ENCODE assay signal across 1 cellular context in genomic region chr15:76376816-76377215, GRCh38.
TF ChIP-seq lines count a peak whose summit lies in the region.

No MANE protein-coding gene starts in this region.

TF ChIP-seq in HepG2, 621 proteins besides CTCF, POLR2A, EP300 and RAD21 (continued from another document):
- TF ChIP-seq, protein P1, sequence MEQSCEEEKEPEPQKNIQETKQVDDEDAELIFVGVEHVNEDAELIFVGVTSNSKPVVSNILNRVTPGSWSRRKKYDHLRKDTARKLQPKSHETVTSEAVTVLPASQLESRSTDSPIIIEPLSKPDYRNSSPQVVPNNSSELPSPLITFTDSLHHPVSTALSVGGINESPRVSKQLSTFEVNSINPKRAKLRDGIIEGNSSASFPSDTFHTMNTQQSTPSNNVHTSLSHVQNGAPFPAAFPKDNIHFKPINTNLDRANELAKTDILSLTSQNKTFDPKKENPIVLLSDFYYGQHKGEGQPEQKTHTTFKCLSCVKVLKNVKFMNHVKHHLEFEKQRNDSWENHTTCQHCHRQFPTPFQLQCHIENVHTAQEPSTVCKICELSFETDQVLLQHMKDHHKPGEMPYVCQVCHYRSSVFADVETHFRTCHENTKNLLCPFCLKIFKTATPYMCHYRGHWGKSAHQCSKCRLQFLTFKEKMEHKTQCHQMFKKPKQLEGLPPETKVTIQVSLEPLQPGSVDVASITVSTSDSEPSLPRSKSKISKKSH (CRISPR knock-in tag; IDR thresholded peaks at IDR 0.05; ENCODE audit: borderline replicate concordance) = no peak
- TF ChIP-seq ARID3A (IDR thresholded peaks at IDR 0.05; ENCODE audit: low read depth, low read length) = no peak
- TF ChIP-seq, protein P2, sequence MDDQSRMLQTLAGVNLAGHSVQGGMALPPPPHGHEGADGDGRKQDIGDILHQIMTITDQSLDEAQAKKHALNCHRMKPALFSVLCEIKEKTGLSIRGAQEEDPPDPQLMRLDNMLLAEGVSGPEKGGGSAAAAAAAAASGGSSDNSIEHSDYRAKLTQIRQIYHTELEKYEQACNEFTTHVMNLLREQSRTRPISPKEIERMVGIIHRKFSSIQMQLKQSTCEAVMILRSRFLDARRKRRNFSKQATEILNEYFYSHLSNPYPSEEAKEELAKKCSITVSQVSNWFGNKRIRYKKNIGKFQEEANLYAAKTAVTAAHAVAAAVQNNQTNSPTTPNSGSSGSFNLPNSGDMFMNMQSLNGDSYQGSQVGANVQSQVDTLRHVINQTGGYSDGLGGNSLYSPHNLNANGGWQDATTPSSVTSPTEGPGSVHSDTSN (CRISPR knock-in tag; IDR thresholded peaks at IDR 0.05; ENCODE audit: borderline replicate concordance) = no peak
- no peak for TF ChIP-seq ARID2 (CRISPR knock-in tag; IDR thresholded peaks at IDR 0.05; ENCODE audit: borderline replicate concordance)
- TF ChIP-seq REXO4 (CRISPR knock-in tag; IDR thresholded peaks at IDR 0.05; ENCODE audit: borderline replicate concordance) = no peak
- no peak for TF ChIP-seq ZNF350 (CRISPR knock-in tag; IDR thresholded peaks at IDR 0.05; ENCODE audit: borderline replicate concordance, low read depth)
- TF ChIP-seq ATF7 (IDR thresholded peaks at IDR 0.05) = no peak
- TF ChIP-seq ATF7 (CRISPR knock-in tag; IDR thresholded peaks at IDR 0.05) = no peak
- TF ChIP-seq SNAI1 (CRISPR knock-in tag; IDR thresholded peaks at IDR 0.05; ENCODE audit: borderline replicate concordance) = no peak
- TF ChIP-seq ZNF816 (CRISPR knock-in tag; IDR thresholded peaks at IDR 0.05; ENCODE audit: borderline replicate concordance) = no peak
- no peak for TF ChIP-seq ZNF253 (CRISPR knock-in tag; IDR thresholded peaks at IDR 0.05; ENCODE audit: borderline replicate concordance)
- TF ChIP-seq ZNF121 (CRISPR knock-in tag; IDR thresholded peaks at IDR 0.05) = no peak
- TF ChIP-seq ARHGAP35 (CRISPR knock-in tag; IDR thresholded peaks at IDR 0.05; ENCODE audit: borderline replicate concordance) = no peak
- TF ChIP-seq ZNF746 (CRISPR knock-in tag; IDR thresholded peaks at IDR 0.05) = no peak
- no peak for TF ChIP-seq PRMT3 (CRISPR knock-in tag; IDR thresholded peaks at IDR 0.05; ENCODE audit: borderline replicate concordance, low read depth)
